Comparison of ENCODE assay signal across 8 cellular contexts in the genomic region with DNA sequence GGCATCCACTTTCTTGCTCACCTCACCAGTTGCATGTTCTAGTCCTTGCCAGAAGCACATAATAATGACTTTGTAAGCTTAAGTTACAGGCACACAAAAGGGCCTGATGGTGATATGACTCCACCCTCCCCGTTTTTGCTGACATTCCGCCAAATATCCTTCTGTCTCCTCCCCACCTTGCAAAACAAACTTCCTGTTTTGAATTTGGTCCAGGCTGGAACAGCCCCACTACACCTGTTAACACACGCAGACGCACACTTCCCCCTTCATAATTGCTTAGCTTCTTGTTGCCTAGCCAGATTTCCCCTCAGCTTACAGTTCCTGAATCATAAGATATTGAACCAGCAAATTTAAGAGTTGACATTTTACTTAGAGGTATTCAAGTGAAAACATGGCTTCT. TPM values are rescaled to one million over a fixed set of nuclear protein-coding genes. Genes with fewer than 3 reads are reported as not detected.
A peak's percentile ranks its signal among the peaks of the same experiment; 100 is the strongest.
DNase-seq lines count a peak whose midpoint lies in the region; ATAC-seq and TF ChIP-seq lines count a peak whose summit lies in the region.

A gene with protein sequence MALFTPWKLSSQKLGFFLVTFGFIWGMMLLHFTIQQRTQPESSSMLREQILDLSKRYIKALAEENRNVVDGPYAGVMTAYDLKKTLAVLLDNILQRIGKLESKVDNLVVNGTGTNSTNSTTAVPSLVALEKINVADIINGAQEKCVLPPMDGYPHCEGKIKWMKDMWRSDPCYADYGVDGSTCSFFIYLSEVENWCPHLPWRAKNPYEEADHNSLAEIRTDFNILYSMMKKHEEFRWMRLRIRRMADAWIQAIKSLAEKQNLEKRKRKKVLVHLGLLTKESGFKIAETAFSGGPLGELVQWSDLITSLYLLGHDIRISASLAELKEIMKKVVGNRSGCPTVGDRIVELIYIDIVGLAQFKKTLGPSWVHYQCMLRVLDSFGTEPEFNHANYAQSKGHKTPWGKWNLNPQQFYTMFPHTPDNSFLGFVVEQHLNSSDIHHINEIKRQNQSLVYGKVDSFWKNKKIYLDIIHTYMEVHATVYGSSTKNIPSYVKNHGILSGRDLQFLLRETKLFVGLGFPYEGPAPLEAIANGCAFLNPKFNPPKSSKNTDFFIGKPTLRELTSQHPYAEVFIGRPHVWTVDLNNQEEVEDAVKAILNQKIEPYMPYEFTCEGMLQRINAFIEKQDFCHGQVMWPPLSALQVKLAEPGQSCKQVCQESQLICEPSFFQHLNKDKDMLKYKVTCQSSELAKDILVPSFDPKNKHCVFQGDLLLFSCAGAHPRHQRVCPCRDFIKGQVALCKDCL (plus strand): TSS at position 269 of the 400 bp plus-strand sequence. CDS start 332 bp downstream, outside the sequence.

- H3K27ac ChIP-seq in heart right ventricle (peak within 1 kb of the TSS in 5 of 10 donors; percentile 0 to 37 (median 17)), thymus (ENCODE audit: low read depth) (peak within 1 kb of the TSS; percentile 36)

- WGBS in heart right ventricle, 2 donors, result 35 to 36% methylated on average over 4 of the region's 4 CpGs
- WGBS in thymus, result 27% methylated on average over 4 of the region's 4 CpGs

- H3K4me3 ChIP-seq in heart right ventricle (no peak within 1 kb of the TSS), thymus (ENCODE audit: low read length) (no peak within 1 kb of the TSS)

- H3K9me3 ChIP-seq in heart right ventricle (no peaks in the 10 kb centered on the region), thymus (ENCODE audit: control insufficient read depth) (no peaks in the 10 kb centered on the region)

- ATAC-seq in HG03159 (IDR thresholded peaks at IDR 0.05; ENCODE audit: unreplicated experiment) (peak; percentile 24), heart right ventricle (peak in 6 of 8 donors; percentile 5 to 70 (median 31))

- no peaks in the 10 kb centered on the region for H3K27me3 ChIP-seq in heart right ventricle
- H3K27me3 ChIP-seq in thymus (ENCODE audit: control insufficient read depth, insufficient read depth), result no peaks in the 10 kb centered on the region

- peak; percentile 63 for DNase-seq in NCI-H345 (lab: John Stamatoyannopoulos, UW)
- no peak for DNase-seq in NCI-H345 treated with DMSO at 0.1 percent for 48 hours (lab: John Stamatoyannopoulos, UW; ENCODE audit: unreplicated experiment)
- no peak for DNase-seq in RPMI7951 (ENCODE audit: low read depth)
- DNase-seq in heart right ventricle, result no peak
- no peak for DNase-seq in stimulated activated CD4-positive, alpha-beta T cell treated with anti-CD3 and anti-CD28 coated beads, Interleukin-1b, Interleukin-23, amount 100 ng/mL, for 48 hours
- no peak for DNase-seq in SKM-1 treated with dmso at 0.1 percent for 144 hours (lab: John Stamatoyannopoulos, UW; ENCODE audit: unreplicated experiment)

- TF ChIP-seq CTCF in heart right ventricle (IDR thresholded peaks at IDR 0.05), result no peak

- peaks cover 0 to 27% (median 0%) of the 10 kb centered on the region in 9 donors for H3K36me3 ChIP-seq in heart right ventricle
- peaks cover 8% of the 10 kb centered on the region for H3K36me3 ChIP-seq in thymus (ENCODE audit: control insufficient read depth, insufficient read depth)

- peaks cover 5 to 75% (median 69%) of the 10 kb centered on the region in 9 donors for H3K4me1 ChIP-seq in heart right ventricle
- H3K4me1 ChIP-seq in thymus (ENCODE audit: control insufficient read depth, insufficient read depth, low read length), result peaks cover 47% of the 10 kb centered on the region

- intact Hi-C loops in heart right ventricle (cut with DNase I), result loop anchor here in 4 of 10 donors (5.0 to 10.0 kb wide), 3 partner anchors 129 to 369 kb away; no protein-coding TSS in a partner anchor

RNA-seq across cellular contexts. Expression of the gene that starts here (rescaled TPM):
- total RNA-seq in RPMI7951 (2014; rRNA removed; shearing (Covaris generic)), result 23.9 and 31.0 TPM in 2 replicates
- 100 to 1,000 TPM in 3 of 10 donors, 10 to 100 TPM in 7; 68.9 to 111 (median 94.6) TPM for total RNA-seq in heart right ventricle
- polyA plus RNA-seq in heart right ventricle, result 10 to 100 TPM in 1 of 2 donors, 1 to 10 TPM in 1; 6.4 to 13.1 TPM
- polyA plus RNA-seq in thymus, result 8.8 TPM
